ENCODE assay signal across 30 cellular contexts in the genomic region with DNA sequence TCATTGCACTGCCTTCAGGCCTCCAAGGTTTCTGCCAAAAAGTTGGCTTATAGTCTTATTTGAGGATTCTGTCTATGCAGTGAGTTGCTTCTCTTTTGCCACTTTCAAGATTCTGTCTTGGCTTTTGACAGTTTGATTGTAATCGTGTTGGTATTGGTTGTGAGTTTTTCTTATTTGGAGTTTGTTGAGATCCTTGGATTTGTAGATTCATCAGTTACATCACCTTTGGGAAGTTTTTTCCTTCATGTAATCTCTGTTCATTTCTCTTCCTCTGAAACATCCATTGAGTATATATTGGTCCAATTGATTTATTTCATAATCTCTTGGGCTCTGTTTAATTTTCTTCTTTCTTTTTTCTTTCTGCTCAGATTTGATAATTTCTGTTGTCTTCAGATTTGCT.
"Had no signal": no experiment of that assay in that cellular context is flagged by ENCODE, and none has a peak within 500 bp of the region (broad histone marks: within the 10 kb centered on the region; RNA-seq: fewer than 3 reads in every experiment).

No MANE protein-coding gene starts in this region.

- H3K27me3 Mint-ChIP-seq: activated CD4-positive, alpha-beta T cell treated with anti-CD3 and anti-CD28 coated beads, Interleukin-2, amount 10 ng/mL, durations not matched to agents 7 days and 5 days; activated T-helper 17 cell treated with anti-CD3 and anti-CD28 coated beads, Interleukin-2, amount 50 U/mL, for 72 hours had no signal

- DNase-seq: activated CD4-positive, alpha-beta T cell treated with anti-CD3 and anti-CD28 coated beads, Interleukin-2, amount 10 ng/mL, durations not matched to agents 7 days and 5 days; activated CD4-positive, CD25-positive, alpha-beta regulatory T cell treated with anti-CD3 and anti-CD28 coated beads, Interleukin-2, amount 50 U/mL, for 72 hours; activated T-cell treated with anti-CD3 and anti-CD28 coated beads, Interleukin-2, amount 50 U/mL, for 1 hour; adrenal gland; aorta; body of pancreas; cerebellar nuclear complex; dorsolateral prefrontal cortex; effector memory CD4-positive, alpha-beta T cell; gastrocnemius medialis; glutamatergic neuron; islet precursor cell; left ventricle myocardium superior; occipital lobe; psoas muscle; SK-N-SH; stimulated activated CD4-positive, alpha-beta T cell treated with anti-CD3 and anti-CD28 coated beads, Interleukin-15, amount 100 ng/mL, for 24 hours; stimulated activated CD4-positive, alpha-beta T cell treated with anti-CD3 and anti-CD28 coated beads, Interleukin-2, amount 100 ng/mL, for 24 hours; stimulated activated naive CD4-positive, alpha-beta T cell treated with Interleukin-2 at 50 U/mL for 16 hours; SW 1271; T1000 had no signal

- H3K27ac ChIP-seq: body of pancreas, coronary artery, gastrocnemius medialis, parathyroid adenoma, psoas muscle, right atrium auricular region, tibial nerve had no signal

- H3K4me1 ChIP-seq: parathyroid adenoma, tibial nerve had no signal

- H3K4me3 ChIP-seq: adrenal gland, body of pancreas, coronary artery, dorsolateral prefrontal cortex, gastrocnemius medialis, psoas muscle, right atrium auricular region, smooth muscle cell, tibial nerve had no signal

- H3K9me3 ChIP-seq: body of pancreas, gastrocnemius medialis, psoas muscle, right atrium auricular region, SK-N-SH had no signal

- H3K27me3 ChIP-seq: adrenal gland, body of pancreas, dorsolateral prefrontal cortex, gastrocnemius medialis, right atrium auricular region, tibial nerve had no signal

- H3K4me3 Mint-ChIP-seq: activated CD4-positive, alpha-beta T cell treated with anti-CD3 and anti-CD28 coated beads, Interleukin-2, amount 10 ng/mL, durations not matched to agents 7 days and 5 days; activated T-helper 17 cell treated with anti-CD3 and anti-CD28 coated beads, Interleukin-2, amount 50 U/mL, for 72 hours; neural crest cell; T-helper 1 cell treated with Interleukin-12 subunit alpha and Interleukin-12 subunit beta and Interleukin-4 antibody, amounts not matched to agents 30 μg/mL and 1 μg/mL, for 36 hours had no signal

- ATAC-seq: activated naive CD4-positive, alpha-beta T cell treated with anti-CD3 and anti-CD28 coated beads, Interleukin-2, amount 50 U/mL, for 72 hours; activated T-helper 17 cell treated with anti-CD3 and anti-CD28 coated beads, Interleukin-2, amount 50 U/mL, for 72 hours; body of pancreas; gastrocnemius medialis; left ventricle myocardium superior; psoas muscle had no signal

- H3K9me3 Mint-ChIP-seq: activated CD4-positive, alpha-beta T cell treated with anti-CD3 and anti-CD28 coated beads, Interleukin-2, amount 10 ng/mL, durations not matched to agents 7 days and 5 days; activated T-helper 17 cell treated with anti-CD3 and anti-CD28 coated beads, Interleukin-2, amount 50 U/mL, for 72 hours; T-helper 1 cell treated with Interleukin-12 subunit alpha and Interleukin-12 subunit beta and Interleukin-4 antibody, amounts not matched to agents 30 μg/mL and 1 μg/mL, for 36 hours had no signal

- H3K27ac Mint-ChIP-seq: activated CD4-positive, alpha-beta T cell treated with anti-CD3 and anti-CD28 coated beads, Interleukin-2, amount 10 ng/mL, durations not matched to agents 7 days and 5 days; activated naive CD4-positive, alpha-beta T cell treated with anti-CD3 and anti-CD28 coated beads, Interleukin-2, amount 50 U/mL, for 72 hours; activated T-helper 17 cell treated with anti-CD3 and anti-CD28 coated beads, Interleukin-2, amount 50 U/mL, for 72 hours; T-helper 1 cell treated with Interleukin-12 subunit alpha and Interleukin-12 subunit beta and Interleukin-4 antibody, amounts not matched to agents 30 μg/mL and 1 μg/mL, for 36 hours had no signal
